ENCODE assay signal across 28 cellular contexts in the genomic region with DNA sequence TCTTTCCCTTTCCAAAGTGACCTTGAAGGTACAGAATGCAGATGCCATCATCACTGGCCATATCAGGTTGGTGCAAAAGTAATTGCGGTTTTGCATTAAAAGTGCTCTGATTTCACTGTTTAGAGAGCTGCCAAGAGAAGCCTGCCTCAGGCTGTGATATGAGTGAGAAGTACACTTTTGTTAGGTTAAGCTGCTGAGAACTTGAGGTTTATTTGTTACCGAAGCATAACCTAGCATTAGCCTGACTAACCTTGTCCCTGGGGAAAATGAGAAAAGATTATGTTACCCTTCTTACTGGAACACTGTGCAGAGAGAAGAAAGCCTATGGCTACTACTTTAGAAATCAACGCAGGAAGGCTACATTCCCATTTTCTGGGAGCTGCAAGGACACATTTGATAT.
"Had no signal": no experiment of that assay in that cellular context is flagged by ENCODE, and none has a peak within 500 bp of the region (broad histone marks: within the 10 kb centered on the region; RNA-seq: fewer than 3 reads in every experiment).

No MANE protein-coding gene starts in this region.

- H3K36me3 Mint-ChIP-seq: activated CD4-positive, alpha-beta memory T cell treated with anti-CD3 and anti-CD28 coated beads for 36 hours; activated CD8-positive, alpha-beta memory T cell treated with anti-CD3 and anti-CD28 coated beads, Interleukin-2, amount 10 ng/mL, durations not matched to agents 7 days and 5 days; activated naive CD4-positive, alpha-beta T cell treated with anti-CD3 and anti-CD28 coated beads, Interleukin-2, amount 10 ng/mL, durations not matched to agents 7 days and 5 days; activated naive CD8-positive, alpha-beta T cell treated with anti-CD3 and anti-CD28 coated beads, Interleukin-2, amount 10 ng/mL, durations not matched to agents 7 days and 5 days had no signal

- H3K27ac Mint-ChIP-seq: activated CD4-positive, alpha-beta memory T cell treated with anti-CD3 and anti-CD28 coated beads for 36 hours; activated CD4-positive, alpha-beta T cell treated with anti-CD3 and anti-CD28 coated beads for 36 hours; activated CD4-positive, alpha-beta T cell treated with anti-CD3 and anti-CD28 coated beads, Interleukin-2, amount 10 ng/mL, durations not matched to agents 24 days and 14 days; activated CD8-positive, alpha-beta memory T cell treated with anti-CD3 and anti-CD28 coated beads, Interleukin-2, amount 10 ng/mL, durations not matched to agents 7 days and 5 days; activated CD8-positive, alpha-beta T cell treated with anti-CD3 and anti-CD28 coated beads, Interleukin-2, amount 10 ng/mL, durations not matched to agents 7 days and 5 days; activated naive CD4-positive, alpha-beta T cell treated with anti-CD3 and anti-CD28 coated beads, Interleukin-2, amount 10 ng/mL, durations not matched to agents 7 days and 5 days; activated naive CD4-positive, alpha-beta T cell treated with anti-CD3 and anti-CD28 coated beads, Interleukin-2, amount 50 U/mL, for 72 hours; activated naive CD8-positive, alpha-beta T cell treated with anti-CD3 and anti-CD28 coated beads, Interleukin-2, amount 10 ng/mL, durations not matched to agents 7 days and 5 days; dendritic cell treated with granulocyte-macrophage colony-stimulating factor and Interleukin-4, amounts not matched to agents 40 ng/mL and 50 ng/mL, for 4 days; endodermal cell had no signal

- DNase-seq: activated CD4-positive, alpha-beta memory T cell treated with anti-CD3 and anti-CD28 coated beads for 36 hours; activated CD4-positive, alpha-beta T cell treated with anti-CD3 and anti-CD28 coated beads for 36 hours; activated CD4-positive, alpha-beta T cell treated with anti-CD3 and anti-CD28 coated beads, Interleukin-2, amount 10 ng/mL, durations not matched to agents 24 days and 14 days; activated CD4-positive, CD25-positive, alpha-beta regulatory T cell; activated CD4-positive, CD25-positive, alpha-beta regulatory T cell treated with anti-CD3 and anti-CD28 coated beads, Interleukin-2, amount 50 U/mL, for 72 hours; activated CD8-positive, alpha-beta memory T cell treated with anti-CD3 and anti-CD28 coated beads, Interleukin-2, amount 10 ng/mL, durations not matched to agents 7 days and 5 days; activated CD8-positive, alpha-beta memory T cell treated with anti-CD3 and anti-CD28 coated beads, Interleukin-2, amount 50 U/mL, for 4 hours; activated CD8-positive, alpha-beta T cell treated with anti-CD3 and anti-CD28 coated beads, Interleukin-2, amount 10 ng/mL, durations not matched to agents 7 days and 5 days; activated gamma-delta T cell; activated naive CD4-positive, alpha-beta T cell; activated naive CD4-positive, alpha-beta T cell treated with anti-CD3 and anti-CD28 coated beads, Interleukin-2, amount 10 ng/mL, durations not matched to agents 7 days and 5 days; activated naive CD8-positive, alpha-beta T cell treated with anti-CD3 and anti-CD28 coated beads, Interleukin-2, amount 10 ng/mL, durations not matched to agents 7 days and 5 days; activated T-cell treated with anti-CD3 and anti-CD28 coated beads, Interleukin-2, amount 50 U/mL, for 1 hour; activated T-cell treated with anti-CD3 and anti-CD28 coated beads, Interleukin-2, amount 50 U/mL, for 48 hours; brain microvascular endothelial cell; dorsolateral prefrontal cortex; effector memory CD4-positive, alpha-beta T cell; endodermal cell; glutamatergic neuron; T-helper 2 cell had no signal

- H3K36me3 ChIP-seq: ascending aorta, brain microvascular endothelial cell had no signal

- ATAC-seq: activated CD4-positive, alpha-beta T cell treated with anti-CD3 and anti-CD28 coated beads for 36 hours; activated CD8-positive, alpha-beta memory T cell treated with anti-CD3 and anti-CD28 coated beads, Interleukin-2, amount 10 ng/mL, durations not matched to agents 7 days and 5 days; activated CD8-positive, alpha-beta T cell treated with anti-CD3 and anti-CD28 coated beads, Interleukin-2, amount 10 ng/mL, durations not matched to agents 7 days and 5 days; activated naive CD4-positive, alpha-beta T cell treated with anti-CD3 and anti-CD28 coated beads, Interleukin-2, amount 50 U/mL, for 72 hours; esophagus mucosa had no signal

- H3K27me3 ChIP-seq: ascending aorta, brain microvascular endothelial cell, dorsolateral prefrontal cortex had no signal

- H3K4me3 ChIP-seq: ascending aorta, coronary artery, dorsolateral prefrontal cortex had no signal

- H3K27ac ChIP-seq: ascending aorta, brain microvascular endothelial cell, coronary artery, dorsolateral prefrontal cortex had no signal

- H3K4me3 Mint-ChIP-seq: activated CD4-positive, alpha-beta memory T cell treated with anti-CD3 and anti-CD28 coated beads for 36 hours; activated CD4-positive, alpha-beta T cell treated with anti-CD3 and anti-CD28 coated beads for 36 hours; activated CD4-positive, alpha-beta T cell treated with anti-CD3 and anti-CD28 coated beads, Interleukin-2, amount 10 ng/mL, durations not matched to agents 24 days and 14 days; activated CD8-positive, alpha-beta memory T cell treated with anti-CD3 and anti-CD28 coated beads, Interleukin-2, amount 10 ng/mL, durations not matched to agents 7 days and 5 days; activated CD8-positive, alpha-beta T cell treated with anti-CD3 and anti-CD28 coated beads, Interleukin-2, amount 10 ng/mL, durations not matched to agents 7 days and 5 days; activated naive CD4-positive, alpha-beta T cell treated with anti-CD3 and anti-CD28 coated beads, Interleukin-2, amount 10 ng/mL, durations not matched to agents 7 days and 5 days; activated naive CD8-positive, alpha-beta T cell treated with anti-CD3 and anti-CD28 coated beads, Interleukin-2, amount 10 ng/mL, durations not matched to agents 7 days and 5 days; central memory CD8-positive, alpha-beta T cell; dendritic cell treated with granulocyte-macrophage colony-stimulating factor and Interleukin-4, amounts not matched to agents 40 ng/mL and 50 ng/mL, for 4 days; endodermal cell had no signal

- FAIRE-seq: bronchial epithelial cell, frontal cortex had no signal

- H3K9me3 Mint-ChIP-seq: activated CD4-positive, alpha-beta memory T cell treated with anti-CD3 and anti-CD28 coated beads for 36 hours; activated CD4-positive, alpha-beta T cell treated with anti-CD3 and anti-CD28 coated beads, Interleukin-2, amount 10 ng/mL, durations not matched to agents 24 days and 14 days; activated naive CD4-positive, alpha-beta T cell treated with anti-CD3 and anti-CD28 coated beads, Interleukin-2, amount 50 U/mL, for 72 hours; activated naive CD8-positive, alpha-beta T cell treated with anti-CD3 and anti-CD28 coated beads, Interleukin-2, amount 10 ng/mL, durations not matched to agents 7 days and 5 days; central memory CD8-positive, alpha-beta T cell; dendritic cell treated with granulocyte-macrophage colony-stimulating factor and Interleukin-4, amounts not matched to agents 40 ng/mL and 50 ng/mL, for 4 days had no signal

- H3K27me3 Mint-ChIP-seq: activated CD4-positive, alpha-beta memory T cell treated with anti-CD3 and anti-CD28 coated beads for 36 hours; activated CD4-positive, alpha-beta T cell treated with anti-CD3 and anti-CD28 coated beads, Interleukin-2, amount 10 ng/mL, durations not matched to agents 24 days and 14 days; activated CD8-positive, alpha-beta memory T cell treated with anti-CD3 and anti-CD28 coated beads, Interleukin-2, amount 10 ng/mL, durations not matched to agents 7 days and 5 days; activated naive CD4-positive, alpha-beta T cell treated with anti-CD3 and anti-CD28 coated beads, Interleukin-2, amount 10 ng/mL, durations not matched to agents 7 days and 5 days; activated naive CD8-positive, alpha-beta T cell treated with anti-CD3 and anti-CD28 coated beads, Interleukin-2, amount 10 ng/mL, durations not matched to agents 7 days and 5 days had no signal

- H3K4me1 Mint-ChIP-seq: activated CD4-positive, alpha-beta T cell treated with anti-CD3 and anti-CD28 coated beads for 36 hours; activated CD4-positive, alpha-beta T cell treated with anti-CD3 and anti-CD28 coated beads, Interleukin-2, amount 10 ng/mL, durations not matched to agents 24 days and 14 days; activated CD8-positive, alpha-beta memory T cell treated with anti-CD3 and anti-CD28 coated beads, Interleukin-2, amount 10 ng/mL, durations not matched to agents 7 days and 5 days; activated naive CD4-positive, alpha-beta T cell treated with anti-CD3 and anti-CD28 coated beads, Interleukin-2, amount 10 ng/mL, durations not matched to agents 7 days and 5 days; activated naive CD8-positive, alpha-beta T cell treated with anti-CD3 and anti-CD28 coated beads, Interleukin-2, amount 10 ng/mL, durations not matched to agents 7 days and 5 days; central memory CD8-positive, alpha-beta T cell; endodermal cell had no signal
